In the genomic region with DNA sequence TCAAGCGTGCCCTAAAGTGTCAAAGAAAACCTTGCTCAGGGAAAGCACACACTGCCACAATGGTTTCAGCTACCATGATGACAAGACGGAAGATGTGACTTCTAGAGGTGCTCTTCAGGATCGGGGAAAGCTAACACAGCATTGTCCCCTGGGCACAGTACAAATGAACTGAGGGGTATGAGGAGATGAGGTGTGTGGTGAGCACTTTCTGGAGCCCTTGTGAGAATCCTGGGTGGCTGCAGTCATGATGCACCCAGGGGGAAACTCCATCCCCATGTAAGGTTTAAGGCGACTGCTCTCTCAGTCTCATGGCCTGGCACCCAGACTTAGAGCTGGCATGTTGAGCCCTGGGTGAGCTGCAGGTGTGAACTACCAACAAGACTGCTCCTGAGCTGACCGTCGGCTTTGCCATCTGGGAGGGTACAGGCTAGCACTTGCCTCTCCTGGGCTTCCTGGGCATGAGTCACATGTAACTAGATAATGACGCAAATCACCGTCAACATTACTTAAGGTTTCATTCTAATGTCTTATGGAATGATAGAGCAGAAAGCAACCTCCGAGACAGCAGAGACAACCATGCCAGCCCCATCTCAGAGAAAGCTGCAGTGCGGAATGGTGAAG, we compare ENCODE assay signal across 13 cellular contexts.
DNase-seq lines count a peak whose midpoint lies in the region; ATAC-seq, FAIRE-seq and TF ChIP-seq lines count a peak whose summit lies in the region.
"Had no signal": no experiment of that assay in that cellular context is flagged by ENCODE, and none has a peak within 500 bp of the region (broad histone marks: within the 10 kb centered on the region; RNA-seq: fewer than 3 reads in every experiment).

No MANE protein-coding gene starts in this region.

- H3K27ac ChIP-seq in kidney (ENCODE audit: low read depth in 2 of 2, low read length in 2 of 2): no peak overlapping the region

- FAIRE-seq in kidney (lab: Jason Lieb, UNC): no peak

- H3K4me3 ChIP-seq in adipocyte (ENCODE audit: low read length) (no peak overlapping the region), fibroblast of villous mesenchyme (ENCODE audit: low read depth, low read length) (no peak overlapping the region), kidney (ENCODE audit: low read length in 2 of 2) (no peak overlapping the region)

- H3K9me3 ChIP-seq in adipocyte (ENCODE audit: control insufficient read depth, low read length): no peaks in the 10 kb centered on the region
- no peaks in the 10 kb centered on the region for H3K9me3 ChIP-seq in kidney (ENCODE audit: control insufficient read depth in 1 of 2, low read length in 2 of 2)

- H3K9ac ChIP-seq in adipocyte (ENCODE audit: low read length): peak overlapping the region; percentile 22
- H3K9ac ChIP-seq in kidney (ENCODE audit: low read length in 2 of 2): no peak overlapping the region

- H3K36me3 ChIP-seq in adipocyte (ENCODE audit: control insufficient read depth, insufficient read depth, low read length, severe bottlenecking): peaks cover 30% of the 10 kb centered on the region
- no peaks in the 10 kb centered on the region for H3K36me3 ChIP-seq in kidney (ENCODE audit: control insufficient read depth in 1 of 2, insufficient read depth in 2 of 2, low read length in 2 of 2)

- peaks cover 56 to 65% of the 10 kb centered on the region in 2 donors for H3K4me1 Mint-ChIP-seq in natural killer cell
- H3K4me1 Mint-ChIP-seq in natural killer cell treated with Interleukin-12 subunit alpha and Interleukin-12 subunit beta and Interleukin-15 and Interleukin-18, amount 100 ng/mL, for 72 hours (ENCODE audit: low read depth in 2 of 2): peaks cover 66 to 69% of the 10 kb centered on the region in 2 donors

- ATAC-seq in natural killer cell (peak in 1 of 3 donors; percentile 8), sciatic nerve (no peak), GM21825 (IDR thresholded peaks at IDR 0.05; ENCODE audit: unreplicated experiment) (no peak)
- no peak for ATAC-seq in natural killer cell treated with Interleukin-12 subunit alpha and Interleukin-12 subunit beta and Interleukin-15 and Interleukin-18, amount 100 ng/mL, for 72 hours
- ATAC-seq: left ventricle myocardium superior had no signal

- peaks cover 14% of the 10 kb centered on the region for H3K36me3 Mint-ChIP-seq in natural killer cell
- H3K36me3 Mint-ChIP-seq in natural killer cell treated with Interleukin-12 subunit alpha and Interleukin-12 subunit beta and Interleukin-15 and Interleukin-18, amount 100 ng/mL, for 72 hours: peaks cover 21% of the 10 kb centered on the region

- H3K27me3 ChIP-seq in adipocyte (replicated peaks; ENCODE audit: control insufficient read depth, insufficient read depth, low read length): no peaks in the 10 kb centered on the region

- H3K27ac Mint-ChIP-seq in natural killer cell: peak overlapping the region; percentile 30 to 96
- H3K27ac Mint-ChIP-seq in natural killer cell treated with Interleukin-12 subunit alpha and Interleukin-12 subunit beta and Interleukin-15 and Interleukin-18, amount 100 ng/mL, for 72 hours: peak overlapping the region in 1 of 2 donors; percentile 54

- H3K4me3 Mint-ChIP-seq in natural killer cell: no peak overlapping the region
- H3K4me3 Mint-ChIP-seq in natural killer cell treated with Interleukin-12 subunit alpha and Interleukin-12 subunit beta and Interleukin-15 and Interleukin-18, amount 100 ng/mL, for 72 hours: no peak overlapping the region

- no peaks in the 10 kb centered on the region for H3K27me3 Mint-ChIP-seq in natural killer cell (ENCODE audit: low read depth in 2 of 2)
- no peaks in the 10 kb centered on the region for H3K27me3 Mint-ChIP-seq in natural killer cell treated with Interleukin-12 subunit alpha and Interleukin-12 subunit beta and Interleukin-15 and Interleukin-18, amount 100 ng/mL, for 72 hours

- H3K4me1 ChIP-seq in adipocyte (ENCODE audit: control insufficient read depth, insufficient read depth, low read length): peaks cover 64% of the 10 kb centered on the region
- no peaks in the 10 kb centered on the region for H3K4me1 ChIP-seq in kidney (ENCODE audit: control insufficient read depth in 1 of 2, insufficient read depth in 1 of 2, low read depth in 1 of 2, low read length in 2 of 2)

- intact Hi-C loops in natural killer cell (cut with micrococcal nuclease) (no loop called here), kidney (cut with DNase I) (no loop called here), sciatic nerve (cut with DNase I) (no loop called here)

- no peaks in the 10 kb centered on the region for H3K9me3 Mint-ChIP-seq in natural killer cell
- H3K9me3 Mint-ChIP-seq in natural killer cell treated with Interleukin-12 subunit alpha and Interleukin-12 subunit beta and Interleukin-15 and Interleukin-18, amount 100 ng/mL, for 72 hours: no peaks in the 10 kb centered on the region

- no peak for DNase-seq in natural killer cell
- no peak for DNase-seq in natural killer cell treated with Interleukin-12 subunit alpha and Interleukin-12 subunit beta and Interleukin-15 and Interleukin-18, amount 100 ng/mL, for 72 hours (ENCODE audit: low spot score)
- DNase-seq in adipocyte (ENCODE audit: low read depth): peak; percentile 58
- DNase-seq in fibroblast of villous mesenchyme (ENCODE audit: low read depth): peak; percentile 81
- no peak for DNase-seq in NCI-H82 (lab: John Stamatoyannopoulos, UW)
- DNase-seq in kidney: no peak
- no peak for DNase-seq in sciatic nerve (ENCODE audit: low spot score)
- DNase-seq: AML-193; head of caudate nucleus; left ventricle myocardium superior; occipital lobe; stimulated activated CD4-positive, alpha-beta T cell treated with anti-CD3 and anti-CD28 coated beads, Interleukin-4, amount 100 ng/mL, for 1 hour had no signal

- TF ChIP-seq CTCF in natural killer cell (IDR thresholded peaks at IDR 0.05) (no peak), fibroblast of villous mesenchyme (IDR thresholded peaks at IDR 0.05; ENCODE audit: insufficient read depth, low read depth, low read length) (no peak), kidney (IDR thresholded peaks at IDR 0.05; ENCODE audit: borderline replicate concordance, extremely low read depth, insufficient read depth) (no peak)

Comparison
In these comparisons a context has a peak if more than half of its experiments do, and no peak if none do; other contexts are left out.
1. DNase-seq: peak in adipocyte (single experiment) and fibroblast of villous mesenchyme (single experiment); none in natural killer cell (single experiment), natural killer cell treated with Interleukin-12 subunit alpha and Interleukin-12 subunit beta and Interleukin-15 and Interleukin-18, amount 100 ng/mL, for 72 hours (single experiment), NCI-H82 (single experiment), kidney (single experiment) and sciatic nerve (single experiment).